In genomic region chr16:2441143-2441804, GRCh38 we compare ENCODE assay signal across 6 cellular contexts. TPM values are rescaled to one million over a fixed set of nuclear protein-coding genes. Genes with fewer than 3 reads are reported as not detected.
"Had no signal": no experiment of that assay in that cellular context is flagged by ENCODE, and none has a peak within 500 bp of the region (broad histone marks: within the 10 kb centered on the region; RNA-seq: fewer than 3 reads in every experiment).

No MANE protein-coding gene starts in this region.

RNA-seq across cellular contexts. Expression of gene TEDC2, which starts 18.6 kb away (rescaled TPM):
- total RNA-seq: mesenteric fat pad had no signal

RNA-seq across cellular contexts. Expression of gene NTN3, which starts 29.8 kb away (rescaled TPM):
- total RNA-seq: mesenteric fat pad; myocyte; naive thymus-derived CD4-positive, alpha-beta T cell; natural killer cell treated with Interleukin-12 subunit alpha and Interleukin-12 subunit beta and Interleukin-15 and Interleukin-18, amount 100 ng/mL, for 72 hours; pulmonary artery endothelial cell; ureter had no signal
- polyA plus RNA-seq: naive thymus-derived CD4-positive, alpha-beta T cell had no signal
